ENCODE assay signal across 28 cellular contexts in genomic region chr5:40787986-40788385, GRCh38. TPM values are rescaled to one million over a fixed set of nuclear protein-coding genes. Genes with fewer than 3 reads are reported as not detected.
DNase-seq lines count a peak whose midpoint lies in the region; ATAC-seq, FAIRE-seq and TF ChIP-seq lines count a peak whose summit lies in the region.
"Had no signal": no experiment of that assay in that cellular context is flagged by ENCODE, and none has a peak within 500 bp of the region (broad histone marks: within the 10 kb centered on the region; RNA-seq: fewer than 3 reads in every experiment).

No MANE protein-coding gene starts in this region.

- H3K27me3 Mint-ChIP-seq in T-helper 1 cell treated with Interleukin-12 subunit alpha and Interleukin-12 subunit beta and Interleukin-4 antibody, amounts not matched to agents 30 μg/mL and 1 μg/mL, for 36 hours (ENCODE audit: low read depth), result no peaks in the 10 kb centered on the region
- peaks cover 3% of the 10 kb centered on the region for H3K27me3 Mint-ChIP-seq in endothelial cell (ENCODE audit: unreplicated experiment)
- H3K27me3 Mint-ChIP-seq: CD4-positive, alpha-beta T cell; CD8-positive, alpha-beta memory T cell had no signal

- FAIRE-seq in HepG2 (lab: Jason Lieb, UNC), result no peak
- FAIRE-seq: A204.1, D721Med, GM12878, GM19239, H1 had no signal

- no peak overlapping the region for H3K4me3 ChIP-seq in HepG2 (replicated peaks in 1 of 3; ENCODE audit: insufficient read depth in 1 of 3, low read depth in 2 of 3, low read length in 3 of 3)
- no peak overlapping the region for H3K4me3 ChIP-seq in right lobe of liver
- no peak overlapping the region for H3K4me3 ChIP-seq in esophagus squamous epithelium
- H3K4me3 ChIP-seq: BLaER1 treated with 17β-estradiol and CSF1 and Interleukin-3, amounts not matched to agents 10 nM and 100 nM; GM12878; GM23248 had no signal

- H3K9me3 ChIP-seq in HepG2 (ENCODE audit: low read length), result peaks cover 7% of the 10 kb centered on the region; the same call in 1 of the 2 replicates
- no peaks in the 10 kb centered on the region for H3K9me3 ChIP-seq in right lobe of liver
- no peaks in the 10 kb centered on the region for H3K9me3 ChIP-seq in esophagus squamous epithelium
- H3K9me3 ChIP-seq: BE2C had no signal

- peak overlapping the region; percentile 4 for H3K27ac Mint-ChIP-seq in T-helper 1 cell treated with Interleukin-12 subunit alpha and Interleukin-12 subunit beta and Interleukin-4 antibody, amounts not matched to agents 30 μg/mL and 1 μg/mL, for 36 hours
- H3K27ac Mint-ChIP-seq in endothelial cell (ENCODE audit: unreplicated experiment), result no peak overlapping the region
- H3K27ac Mint-ChIP-seq: CD4-positive, alpha-beta T cell had no signal

- no peak overlapping the region for H2AFZ ChIP-seq in HepG2 (ENCODE audit: low read length)
- H2AFZ ChIP-seq: GM23248 had no signal

- H3K79me2 ChIP-seq in HepG2 (ENCODE audit: insufficient read depth, low read length), result peaks cover 95% of the 10 kb centered on the region

- no peak for ATAC-seq in HepG2
- no peak for ATAC-seq in right lobe of liver
- ATAC-seq: GM12878 had no signal

- 0 out of 2 replicates have a peak overlapping the region, but pooled peaks have one; percentile 18 for H3K4me2 ChIP-seq in HepG2 (ENCODE audit: low read depth, low read length)
- H3K4me2 ChIP-seq: BLaER1 treated with 17β-estradiol and CSF1 and Interleukin-3, amounts not matched to agents 10 nM and 100 nM had no signal

- H3K36me3 ChIP-seq in HepG2 (replicated peaks in 1 of 2; ENCODE audit: control insufficient read depth in 1 of 2, insufficient read depth in 2 of 2, low read length in 2 of 2) (peaks cover 0 to 7% of the 10 kb centered on the region in 2 experiments; a peak in 3 of 5 replicates), right lobe of liver (no peaks in the 10 kb centered on the region), esophagus squamous epithelium (peaks cover 0 to 17% (median 0%) of the 10 kb centered on the region in 3 donors)

- peaks cover 9% of the 10 kb centered on the region for H3K9me3 Mint-ChIP-seq in T-helper 1 cell treated with Interleukin-12 subunit alpha and Interleukin-12 subunit beta and Interleukin-4 antibody, amounts not matched to agents 30 μg/mL and 1 μg/mL, for 36 hours
- no peaks in the 10 kb centered on the region for H3K9me3 Mint-ChIP-seq in endothelial cell (ENCODE audit: unreplicated experiment)

- H3K27ac ChIP-seq in HepG2 (ENCODE audit: extremely low read length, insufficient read depth, low read length) (peak overlapping the region; percentile 22), right lobe of liver (no peak overlapping the region), esophagus squamous epithelium (no peak overlapping the region)
- H3K27ac ChIP-seq: 22Rv1; BLaER1 treated with 17β-estradiol and CSF1 and Interleukin-3, amounts not matched to agents 10 nM and 100 nM; GM23248 had no signal

- H3K36me3 Mint-ChIP-seq in T-helper 1 cell treated with Interleukin-12 subunit alpha and Interleukin-12 subunit beta and Interleukin-4 antibody, amounts not matched to agents 30 μg/mL and 1 μg/mL, for 36 hours (ENCODE audit: low read depth), result peaks cover 28% of the 10 kb centered on the region
- peaks cover 11% of the 10 kb centered on the region for H3K36me3 Mint-ChIP-seq in endothelial cell (ENCODE audit: low read depth, unreplicated experiment)

- peaks cover 94% of the 10 kb centered on the region for H3K4me1 ChIP-seq in HepG2 (ENCODE audit: insufficient read depth, low read length)
- peaks cover 0 to 53% (median 14%) of the 10 kb centered on the region in 4 donors for H3K4me1 ChIP-seq in right lobe of liver
- peaks cover 0 to 33% (median 11%) of the 10 kb centered on the region in 3 donors for H3K4me1 ChIP-seq in esophagus squamous epithelium
- H3K4me1 ChIP-seq: BE2C had no signal

- H3K27me3 ChIP-seq in HepG2 (ENCODE audit: control insufficient read depth in 1 of 2, insufficient read depth in 2 of 2, low read length in 2 of 2), result no peaks in the 10 kb centered on the region
- no peaks in the 10 kb centered on the region for H3K27me3 ChIP-seq in right lobe of liver
- H3K27me3 ChIP-seq in esophagus squamous epithelium, result no peaks in the 10 kb centered on the region
- H3K27me3 ChIP-seq: BE2C; BLaER1 treated with 17β-estradiol and CSF1 and Interleukin-3, amounts not matched to agents 10 nM and 100 nM had no signal

- H4K20me1 ChIP-seq in HepG2 (ENCODE audit: insufficient read depth, low read length), result no peaks in the 10 kb centered on the region; the same call in 1 of the 2 replicates

- TF ChIP-seq EP300 in HepG2 (IDR thresholded peaks at IDR 0.05; ENCODE audit: low read depth in 2 of 2, low read length in 2 of 2), result no peak
- TF ChIP-seq EP300 in HepG2 (CRISPR knock-in tag; IDR thresholded peaks at IDR 0.05; ENCODE audit: borderline replicate concordance), result no peak

- 93% methylated on average over 1 of the region's 1 CpG for WGBS in HepG2 (ENCODE audit: low lambda C conversion rate)
- WGBS in right lobe of liver (ENCODE audit: insufficient coverage, low coverage, low lambda C conversion rate, missing lambda C conversion rate), result 100% methylated on average over 1 of the region's 1 CpG
- WGBS in esophagus squamous epithelium, 2 donors, result 95 to 100% methylated on average over 1 of the region's 1 CpG

- intact Hi-C loops in HepG2 (cut with micrococcal nuclease; ENCODE audit: unreplicated experiment), result loop anchor here (10.0 kb wide), 1 partner anchor 1713 kb away; the partner anchor contains the start of gene RICTOR
- intact Hi-C loops in right lobe of liver (cut with DNase I), result no loop called here
- intact Hi-C loops in esophagus squamous epithelium (cut with DNase I), result no loop called here

- CTCF ChIA-PET in HepG2 (lab: Yijun Ruan, JAX; ENCODE audit: low intra/inter-chr PET ratio, low total read pairs), result no interaction called here

- no peak for DNase-seq in T-helper 1 cell
- no peak for DNase-seq in HepG2 (ENCODE audit: low spot score)
- DNase-seq in right lobe of liver, result no peak
- DNase-seq in endothelial cell (ENCODE audit: low spot score), result no peak
- DNase-seq in NCI-H1105 (lab: John Stamatoyannopoulos, UW), result no peak
- DNase-seq in esophagus squamous epithelium (lab: John Stamatoyannopoulos, UW), result no peak
- DNase-seq in mesenteric fat pad (ENCODE audit: low spot score), result no peak
- DNase-seq: ACHN; AML-193; BE2C; CD4-positive, alpha-beta T cell; CD8-positive, alpha-beta memory T cell; DMS 273 treated with DMSO at 0.1 percent for 48 hours; DMS79; EL; GDM1; GM23248; H7; HCEC 1CT had no signal

- no TSS peak for BruUV-seq in HepG2 (replicated peaks; lab: Mats Ljungman, UMichigan)

- no peak for TF ChIP-seq RAD21 in HepG2 (CRISPR knock-in tag; IDR thresholded peaks at IDR 0.05)

- TF ChIP-seq POLR2A in HepG2 (IDR thresholded peaks at IDR 0.05; ENCODE audit: insufficient read depth in 1 of 2, low read depth in 2 of 2, low read length in 2 of 2) (no peak), right lobe of liver (IDR thresholded peaks at IDR 0.05) (no peak), esophagus squamous epithelium (IDR thresholded peaks at IDR 0.05) (no peak)

- no peak overlapping the region for H3K4me3 Mint-ChIP-seq in T-helper 1 cell treated with Interleukin-12 subunit alpha and Interleukin-12 subunit beta and Interleukin-4 antibody, amounts not matched to agents 30 μg/mL and 1 μg/mL, for 36 hours
- peak overlapping the region; percentile 74 for H3K4me3 Mint-ChIP-seq in endothelial cell (ENCODE audit: unreplicated experiment)
- H3K4me3 Mint-ChIP-seq: CD14-positive monocyte; CD4-positive, alpha-beta T cell had no signal

- H3K4me1 Mint-ChIP-seq in T-helper 1 cell treated with Interleukin-12 subunit alpha and Interleukin-12 subunit beta and Interleukin-4 antibody, amounts not matched to agents 30 μg/mL and 1 μg/mL, for 36 hours (ENCODE audit: low read depth), result peaks cover 24% of the 10 kb centered on the region
- peaks cover 7% of the 10 kb centered on the region for H3K4me1 Mint-ChIP-seq in endothelial cell (ENCODE audit: unreplicated experiment)

- in situ Hi-C loops in HepG2 (cut with HindIII; ENCODE audit: extremely low pct_ligation_motif_present, low pct_unique_long_range_greater_than_20kb), result no loop called here

- TF ChIP-seq CTCF in HepG2 (CRISPR knock-in tag; IDR thresholded peaks at IDR 0.05) (no peak), right lobe of liver (IDR thresholded peaks at IDR 0.05) (no peak), endothelial cell (IDR thresholded peaks at IDR 0.05; ENCODE audit: unreplicated experiment) (no peak), esophagus squamous epithelium (IDR thresholded peaks at IDR 0.05) (no peak)

- POLR2A ChIA-PET in HepG2 (lab: Yijun Ruan, JAX), result interaction anchor here (2.2 kb wide), 1 partner anchor 10 kb away, joined by 8 read pairs; the partner anchor contains the start of gene PRKAA1

- H3K9ac ChIP-seq in HepG2 (ENCODE audit: insufficient read depth, low read depth, low read length), result no peak overlapping the region
- H3K9ac ChIP-seq: BLaER1 treated with 17β-estradiol and CSF1 and Interleukin-3, amounts not matched to agents 10 nM and 100 nM; GM23248 had no signal

RNA-seq across cellular contexts. Expression of gene PRKAA1, which starts 10.2 kb away (rescaled TPM):
- 58.0 and 78.7 TPM in 2 replicates for total RNA-seq in HepG2 (2016; rRNA removed; fragmentation: Illumina TruSeq; extraction: Trizol)
- total RNA-seq in HepG2 (2016; cell fraction: cytosol; rRNA removed; fragmentation: Illumina TruSeq; extraction: Trizol; ENCODE audit: low read depth), result 31.0 and 34.0 TPM in 2 replicates
- 56.3 and 76.7 TPM in 2 replicates for total RNA-seq in HepG2 (2016; cell fraction: insoluble cytoplasmic fraction; rRNA removed; fragmentation: Illumina TruSeq; extraction: Trizol)
- total RNA-seq in HepG2 (2016; cell fraction: membrane; rRNA removed; fragmentation: Illumina TruSeq; extraction: Trizol), result 28.2 and 36.2 TPM in 2 replicates
- total RNA-seq in HepG2 (2016; cell fraction: nucleus; rRNA removed; fragmentation: Illumina TruSeq; extraction: Trizol), result 48.6 and 60.5 TPM in 2 replicates
- 29.0 and 36.6 TPM in 2 replicates for polyA plus RNA-seq in HepG2 (2011; rRNA removed)
- polyA plus RNA-seq in HepG2 (2011; cell fraction: cytosol; rRNA removed), result 10.5 and 18.5 TPM in 2 replicates
- polyA plus RNA-seq in HepG2 (2011; cell fraction: nucleus; rRNA removed), result 38.2 and 50.6 TPM in 2 replicates
- polyA plus RNA-seq in HepG2 (2012), result 39.5 and 51.9 TPM in 2 replicates
- polyA plus RNA-seq in HepG2 (2016; cell fraction: cytosol; fragmentation: Illumina TruSeq; extraction: Trizol; ENCODE audit: low read depth), result 1.4 and 1.5 TPM in 2 replicates
- 32.4 and 34.1 TPM in 2 replicates for polyA plus RNA-seq in HepG2 (2016; cell fraction: insoluble cytoplasmic fraction; fragmentation: Illumina TruSeq; extraction: Trizol; ENCODE audit: low read depth)
- polyA plus RNA-seq in HepG2 (2016; cell fraction: membrane; fragmentation: Illumina TruSeq; extraction: Trizol; ENCODE audit: low read depth), result 3.2 and 4.1 TPM in 2 replicates
- polyA plus RNA-seq in HepG2 (2016; cell fraction: nucleus; fragmentation: Illumina TruSeq; extraction: Trizol; ENCODE audit: insufficient read depth, low read depth), result 61.0 and 74.0 TPM in 2 replicates
- 12.8 and 19.6 TPM in 2 replicates for polyA minus RNA-seq in HepG2 (2011; rRNA and poly(A)+ RNA removed; ENCODE audit: low replicate concordance)
- 42.8 and 49.6 TPM in 2 replicates for polyA minus RNA-seq in HepG2 (2011; cell fraction: cytosol; rRNA and poly(A)+ RNA removed)
- polyA minus RNA-seq in HepG2 (2011; cell fraction: nucleus; rRNA and poly(A)+ RNA removed), result 88.8 and 97.3 TPM in 2 replicates
- 10 to 100 TPM; 36.7 to 82.4 (median 69.9) TPM for total RNA-seq in right lobe of liver
- 95.4 TPM for total RNA-seq in endothelial cell (ENCODE audit: unreplicated experiment)
- total RNA-seq in esophagus squamous epithelium, result 10 to 100 TPM; 32.0 to 61.9 (median 51.9) TPM
- total RNA-seq in mesenteric fat pad, result 83.9 TPM

RNA-seq across cellular contexts. Expression of gene TTC33, which starts 32.2 kb away (rescaled TPM):
- 20.0 and 37.9 TPM in 2 replicates for total RNA-seq in HepG2 (2016; rRNA removed; fragmentation: Illumina TruSeq; extraction: Trizol)
- total RNA-seq in HepG2 (2016; cell fraction: cytosol; rRNA removed; fragmentation: Illumina TruSeq; extraction: Trizol; ENCODE audit: low read depth), result 1.3 and 1.7 TPM in 2 replicates
- total RNA-seq in HepG2 (2016; cell fraction: insoluble cytoplasmic fraction; rRNA removed; fragmentation: Illumina TruSeq; extraction: Trizol), result 18.6 and 39.1 TPM in 2 replicates
- total RNA-seq in HepG2 (2016; cell fraction: membrane; rRNA removed; fragmentation: Illumina TruSeq; extraction: Trizol), result 4.6 and 4.8 TPM in 2 replicates
- 9.9 and 10.9 TPM in 2 replicates for total RNA-seq in HepG2 (2016; cell fraction: nucleus; rRNA removed; fragmentation: Illumina TruSeq; extraction: Trizol)
- 3.8 and 4.5 TPM in 2 replicates for polyA plus RNA-seq in HepG2 (2011; rRNA removed)
- 1.4 and 2.4 TPM in 2 replicates for polyA plus RNA-seq in HepG2 (2011; cell fraction: cytosol; rRNA removed)
- polyA plus RNA-seq in HepG2 (2011; cell fraction: nucleus; rRNA removed), result 1.2 and 2.1 TPM in 2 replicates
- 9.7 and 10.0 TPM in 2 replicates for polyA plus RNA-seq in HepG2 (2012)
- 0.32 and 0.58 TPM in 2 replicates for polyA plus RNA-seq in HepG2 (2016; cell fraction: cytosol; fragmentation: Illumina TruSeq; extraction: Trizol; ENCODE audit: low read depth)
- polyA plus RNA-seq in HepG2 (2016; cell fraction: insoluble cytoplasmic fraction; fragmentation: Illumina TruSeq; extraction: Trizol; ENCODE audit: low read depth), result 21.9 and 22.3 TPM in 2 replicates
- polyA plus RNA-seq in HepG2 (2016; cell fraction: membrane; fragmentation: Illumina TruSeq; extraction: Trizol; ENCODE audit: low read depth), result 1.8 and 2.1 TPM in 2 replicates
- 8.5 and 9.4 TPM in 2 replicates for polyA plus RNA-seq in HepG2 (2016; cell fraction: nucleus; fragmentation: Illumina TruSeq; extraction: Trizol; ENCODE audit: insufficient read depth, low read depth)
- polyA minus RNA-seq in HepG2 (2011; rRNA and poly(A)+ RNA removed; ENCODE audit: low replicate concordance), result 1.7 and 4.1 TPM in 2 replicates
- polyA minus RNA-seq in HepG2 (2011; cell fraction: cytosol; rRNA and poly(A)+ RNA removed), result 7.9 and 11.0 TPM in 2 replicates
- 12.5 and 17.9 TPM in 2 replicates for polyA minus RNA-seq in HepG2 (2011; cell fraction: nucleus; rRNA and poly(A)+ RNA removed)
- 1 to 10 TPM; 5.6 to 9.2 (median 7.0) TPM for total RNA-seq in right lobe of liver
- total RNA-seq in endothelial cell (ENCODE audit: unreplicated experiment), result 8.6 TPM
- 10 to 100 TPM in 1 of 4 donors, 1 to 10 TPM in 3; 5.0 to 12.6 (median 7.0) TPM for total RNA-seq in esophagus squamous epithelium
- 7.9 TPM for total RNA-seq in mesenteric fat pad

RNA-seq across cellular contexts. Expression of gene RPL37, which starts 47.0 kb away (rescaled TPM):
- total RNA-seq in HepG2 (2016; rRNA removed; fragmentation: Illumina TruSeq; extraction: Trizol) (1,981 and 2,192 TPM in 2 replicates), right lobe of liver (100 to 1,000 TPM in 4 of 6 experiments, 10 to 100 TPM in 2; 36.5 to 472 (median 400) TPM), endothelial cell (ENCODE audit: unreplicated experiment) (1,272 TPM), esophagus squamous epithelium (100 to 1,000 TPM in 1 of 4 donors, 10 to 100 TPM in 3; 79.6 to 183 (median 88.2) TPM), mesenteric fat pad (961 TPM)
- total RNA-seq in HepG2 (2016; cell fraction: cytosol; rRNA removed; fragmentation: Illumina TruSeq; extraction: Trizol; ENCODE audit: low read depth), result 3,324 and 3,542 TPM in 2 replicates
- 1,946 and 2,347 TPM in 2 replicates for total RNA-seq in HepG2 (2016; cell fraction: insoluble cytoplasmic fraction; rRNA removed; fragmentation: Illumina TruSeq; extraction: Trizol)
- total RNA-seq in HepG2 (2016; cell fraction: membrane; rRNA removed; fragmentation: Illumina TruSeq; extraction: Trizol), result 4,900 and 5,247 TPM in 2 replicates
- 696 and 786 TPM in 2 replicates for total RNA-seq in HepG2 (2016; cell fraction: nucleus; rRNA removed; fragmentation: Illumina TruSeq; extraction: Trizol)
- 3,367 and 3,734 TPM in 2 replicates for polyA plus RNA-seq in HepG2 (2011; rRNA removed)
- polyA plus RNA-seq in HepG2 (2011; cell fraction: cytosol; rRNA removed), result 216 and 299 TPM in 2 replicates
- polyA plus RNA-seq in HepG2 (2011; cell fraction: nucleus; rRNA removed), result 168 and 341 TPM in 2 replicates
- 2,075 and 2,920 TPM in 2 replicates for polyA plus RNA-seq in HepG2 (2012)
- 4,668 and 5,281 TPM in 2 replicates for polyA plus RNA-seq in HepG2 (2016; cell fraction: cytosol; fragmentation: Illumina TruSeq; extraction: Trizol; ENCODE audit: low read depth)
- 2,672 and 2,701 TPM in 2 replicates for polyA plus RNA-seq in HepG2 (2016; cell fraction: insoluble cytoplasmic fraction; fragmentation: Illumina TruSeq; extraction: Trizol; ENCODE audit: low read depth)
- polyA plus RNA-seq in HepG2 (2016; cell fraction: membrane; fragmentation: Illumina TruSeq; extraction: Trizol; ENCODE audit: low read depth), result 6,074 and 6,302 TPM in 2 replicates
- polyA plus RNA-seq in HepG2 (2016; cell fraction: nucleus; fragmentation: Illumina TruSeq; extraction: Trizol; ENCODE audit: insufficient read depth, low read depth), result 1,552 and 1,570 TPM in 2 replicates
- polyA minus RNA-seq in HepG2 (2011; rRNA and poly(A)+ RNA removed; ENCODE audit: low replicate concordance), result 352 and 1,422 TPM in 2 replicates
- 513 and 618 TPM in 2 replicates for polyA minus RNA-seq in HepG2 (2011; cell fraction: cytosol; rRNA and poly(A)+ RNA removed)
- polyA minus RNA-seq in HepG2 (2011; cell fraction: nucleus; rRNA and poly(A)+ RNA removed), result 284 and 353 TPM in 2 replicates

RNA-seq across cellular contexts. Expression of gene CARD6, which starts 53.2 kb away (rescaled TPM):
- 1.4 TPM in 2 replicates for total RNA-seq in HepG2 (2016; rRNA removed; fragmentation: Illumina TruSeq; extraction: Trizol)
- 0.71 and 1.1 TPM in 2 replicates for total RNA-seq in HepG2 (2016; cell fraction: cytosol; rRNA removed; fragmentation: Illumina TruSeq; extraction: Trizol; ENCODE audit: low read depth)
- total RNA-seq in HepG2 (2016; cell fraction: insoluble cytoplasmic fraction; rRNA removed; fragmentation: Illumina TruSeq; extraction: Trizol), result 1.2 and 1.6 TPM in 2 replicates
- total RNA-seq in HepG2 (2016; cell fraction: membrane; rRNA removed; fragmentation: Illumina TruSeq; extraction: Trizol), result 1.1 and 1.6 TPM in 2 replicates
- total RNA-seq in HepG2 (2016; cell fraction: nucleus; rRNA removed; fragmentation: Illumina TruSeq; extraction: Trizol), result 0.56 and 1.2 TPM in 2 replicates
- 0.33 and 0.39 TPM in 2 replicates for polyA plus RNA-seq in HepG2 (2011; rRNA removed)
- polyA plus RNA-seq in HepG2 (2011; cell fraction: cytosol; rRNA removed), result 0.16 and 0.31 TPM in 2 replicates
- polyA plus RNA-seq in HepG2 (2011; cell fraction: nucleus; rRNA removed), result 0.08 and 0.24 TPM in 2 replicates
- 0.43 and 0.58 TPM in 2 replicates for polyA plus RNA-seq in HepG2 (2012)
- 0.05 TPM in 1 of 2 replicates, not detected in the other for polyA plus RNA-seq in HepG2 (2016; cell fraction: cytosol; fragmentation: Illumina TruSeq; extraction: Trizol; ENCODE audit: low read depth)
- polyA plus RNA-seq in HepG2 (2016; cell fraction: insoluble cytoplasmic fraction; fragmentation: Illumina TruSeq; extraction: Trizol; ENCODE audit: low read depth), result 0.73 and 1.0 TPM in 2 replicates
- 0.08 and 0.15 TPM in 2 replicates for polyA plus RNA-seq in HepG2 (2016; cell fraction: membrane; fragmentation: Illumina TruSeq; extraction: Trizol; ENCODE audit: low read depth)
- 0.66 and 0.81 TPM in 2 replicates for polyA plus RNA-seq in HepG2 (2016; cell fraction: nucleus; fragmentation: Illumina TruSeq; extraction: Trizol; ENCODE audit: insufficient read depth, low read depth)
- 0.26 and 9.3 TPM in 2 replicates for polyA minus RNA-seq in HepG2 (2011; rRNA and poly(A)+ RNA removed; ENCODE audit: low replicate concordance)
- polyA minus RNA-seq in HepG2 (2011; cell fraction: cytosol; rRNA and poly(A)+ RNA removed), result 0.20 TPM in 1 of 2 replicates, not detected in the other
- polyA minus RNA-seq in HepG2 (2011; cell fraction: nucleus; rRNA and poly(A)+ RNA removed), result 0.26 and 0.62 TPM in 2 replicates
- total RNA-seq in right lobe of liver, result 1 to 10 TPM; 3.0 to 6.2 (median 3.3) TPM
- 3.7 TPM for total RNA-seq in endothelial cell (ENCODE audit: unreplicated experiment)
- total RNA-seq in esophagus squamous epithelium, result 10 to 100 TPM; 17.7 to 20.4 (median 19.2) TPM
- 19.5 TPM for total RNA-seq in mesenteric fat pad
